In the genomic region with DNA sequence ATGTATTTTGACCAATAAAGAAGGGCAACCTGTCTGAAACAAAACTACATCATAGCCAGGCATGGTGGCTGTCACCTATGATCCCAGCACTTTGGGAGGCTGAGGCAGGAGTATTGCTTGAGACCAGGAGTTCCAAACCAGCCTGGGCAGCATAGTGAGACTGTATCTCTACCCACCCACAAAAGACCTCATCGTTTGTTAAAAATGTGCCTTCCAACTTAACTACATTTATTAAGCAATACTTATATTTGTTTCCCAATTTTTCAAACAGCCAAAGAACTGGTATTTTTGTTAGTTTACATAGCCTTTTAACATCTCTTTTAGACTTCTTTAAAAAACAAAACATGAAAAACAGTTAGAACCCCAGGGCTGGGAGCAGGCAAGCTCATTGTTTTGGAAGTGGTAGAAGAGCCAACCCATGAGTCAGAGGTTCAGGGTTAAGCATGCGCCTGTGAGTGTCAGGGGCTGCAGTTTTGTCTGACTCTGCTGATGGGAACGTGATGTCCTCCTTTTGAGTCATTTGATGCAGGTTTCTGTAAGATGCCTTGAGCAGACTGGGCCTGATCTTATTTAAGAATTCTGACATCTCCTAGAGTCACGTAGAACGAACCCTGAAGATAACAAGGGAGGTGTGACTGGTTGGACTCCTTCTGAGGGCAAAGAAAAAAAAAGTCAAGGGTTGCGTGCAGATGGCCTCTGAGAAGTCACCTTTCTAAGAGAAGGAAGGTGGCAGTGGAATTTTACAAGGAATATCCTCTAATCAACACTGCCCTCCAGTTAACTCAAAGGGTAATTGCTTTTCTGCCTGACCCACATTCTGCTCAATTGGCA, we compare ENCODE assay signal across 11 cellular contexts. TPM values are rescaled to one million over a fixed set of nuclear protein-coding genes. Genes with fewer than 3 reads are reported as not detected.
DNase-seq lines count a peak whose midpoint lies in the region; TF ChIP-seq lines count a peak whose summit lies in the region.
"Had no signal": no experiment of that assay in that cellular context is flagged by ENCODE, and none has a peak within 500 bp of the region (broad histone marks: within the 10 kb centered on the region; RNA-seq: fewer than 3 reads in every experiment).

No MANE protein-coding gene starts in this region.

- intact Hi-C loops in ascending aorta (cut with DNase I), result no loop called here
- intact Hi-C loops in OCI-LY7 (cut with micrococcal nuclease; ENCODE audit: unreplicated experiment), result no loop called here

- TF ChIP-seq CTCF in ascending aorta (IDR thresholded peaks at IDR 0.05), result no peak
- TF ChIP-seq CTCF in foreskin fibroblast (IDR thresholded peaks at IDR 0.05; ENCODE audit: low read depth, low read length), result no peak
- TF ChIP-seq CTCF in smooth muscle cell (IDR thresholded peaks at IDR 0.05; ENCODE audit: borderline replicate concordance, insufficient read depth, poor library complexity, severe bottlenecking), result no peak
- TF ChIP-seq CTCF in OCI-LY7 (conservative IDR thresholded peaks at IDR 0.05; ENCODE audit: low read length), result no peak

- peaks cover 8% of the 10 kb centered on the region for H3F3A ChIP-seq in smooth muscle cell (ENCODE audit: low read depth)

- H3K79me2 ChIP-seq in smooth muscle cell (ENCODE audit: low read depth) (no peaks in the 10 kb centered on the region), OCI-LY7 (ENCODE audit: insufficient read depth, low read depth, low read length) (no peaks in the 10 kb centered on the region)

- H2AFZ ChIP-seq in smooth muscle cell (ENCODE audit: low read depth) (no peak overlapping the region), OCI-LY7 (ENCODE audit: low read length) (no peak overlapping the region)

- CTCF ChIA-PET in OCI-LY7 (lab: Charles Lee; ENCODE audit: unreplicated experiment), result no interaction called here

- H3K36me3 ChIP-seq in ascending aorta (no peaks in the 10 kb centered on the region), smooth muscle cell (ENCODE audit: low read depth) (no peaks in the 10 kb centered on the region), OCI-LY7 (ENCODE audit: insufficient read depth, low read length) (peaks cover 61% of the 10 kb centered on the region)

- no peaks in the 10 kb centered on the region for H3K27me3 ChIP-seq in ascending aorta
- H3K27me3 ChIP-seq in smooth muscle cell (ENCODE audit: low read depth), result no peaks in the 10 kb centered on the region

- no peaks in the 10 kb centered on the region for H3K9me2 ChIP-seq in OCI-LY7 (ENCODE audit: insufficient read depth, low read length)

- H3K9ac ChIP-seq in smooth muscle cell (ENCODE audit: low read depth), result peak overlapping the region; percentile 4

- BruUV-seq in OCI-LY7 (replicated peaks; lab: Mats Ljungman, UMichigan), result no TSS peak

- H3K4me2 ChIP-seq in smooth muscle cell (peak overlapping the region; percentile 5), OCI-LY7 (ENCODE audit: low read length) (no peak overlapping the region)

- H3K27ac ChIP-seq in ascending aorta (peak overlapping the region; percentile 32 to 58), smooth muscle cell (ENCODE audit: low read depth) (peak overlapping the region; percentile 68), OCI-LY7 (ENCODE audit: low read depth, low read length, poor library complexity, severe bottlenecking) (no peak overlapping the region)

- 46% methylated on average over 6 of the region's 6 CpGs for WGBS in smooth muscle cell (ENCODE audit: low lambda C conversion rate)

- peak; percentile 75 for DNase-seq in GM04504 (ENCODE audit: low read depth)
- peak; percentile 18 to 71 for DNase-seq in ascending aorta (ENCODE audit: low spot score in 2 of 2)
- DNase-seq in foreskin fibroblast, result peak; percentile 97
- no peak for DNase-seq in smooth muscle cell (lab: John Stamatoyannopoulos, UW; ENCODE audit: unreplicated experiment)
- no peak for DNase-seq in central memory CD4-positive, alpha-beta T cell
- no peak for DNase-seq in OCI-LY7 (ENCODE audit: low spot score)
- no peak for DNase-seq in SHP77 (lab: John Stamatoyannopoulos, UW)
- DNase-seq in DMS53 (lab: John Stamatoyannopoulos, UW), result no peak
- DNase-seq: activated T-cell treated with anti-CD3 and anti-CD28 coated beads, Interleukin-2, amount 50 U/mL, for 1 hour; NCI-H2081 treated with DMSO at 0.1 percent for 48 hours had no signal

- H4K20me1 ChIP-seq in smooth muscle cell (ENCODE audit: low read depth), result no peaks in the 10 kb centered on the region
- no peaks in the 10 kb centered on the region for H4K20me1 ChIP-seq in OCI-LY7 (ENCODE audit: insufficient read depth, low read length)

- H3K4me3 ChIP-seq in ascending aorta (peak overlapping the region; percentile 7 to 10), foreskin fibroblast (ENCODE audit: low read depth in 1 of 2, low read length in 2 of 2) (no peak overlapping the region), smooth muscle cell (no peak overlapping the region), OCI-LY7 (ENCODE audit: low read depth, low read length, poor library complexity, severe bottlenecking) (no peak overlapping the region)

- H3K4me1 ChIP-seq in ascending aorta, result peaks cover 0 to 18% of the 10 kb centered on the region in 2 donors
- no peaks in the 10 kb centered on the region for H3K4me1 ChIP-seq in smooth muscle cell (ENCODE audit: low read depth)
- H3K4me1 ChIP-seq in OCI-LY7 (ENCODE audit: insufficient read depth, low read length, poor library complexity, severe bottlenecking), result peaks cover 7% of the 10 kb centered on the region

- no peaks in the 10 kb centered on the region for H3K9me3 ChIP-seq in ascending aorta
- no peaks in the 10 kb centered on the region for H3K9me3 ChIP-seq in smooth muscle cell (replicated peaks; ENCODE audit: low read depth)
- H3K9me3 ChIP-seq in OCI-LY7 (ENCODE audit: low read length), result no peaks in the 10 kb centered on the region

- POLR2A ChIA-PET in OCI-LY7 (lab: Charles Lee), result interaction anchor here (1.1 kb wide), 1 partner anchor 156 kb away, joined by 4 read pairs; no protein-coding TSS in a partner anchor

RNA-seq across cellular contexts. Expression of gene CRTAM, which starts 53.8 kb away (rescaled TPM):
- total RNA-seq in ascending aorta, result not detected
- 1.1 TPM in 1 of 2 replicates, not detected in the other for total RNA-seq in smooth muscle cell
- not detected in 2 replicates for polyA plus RNA-seq in smooth muscle cell
- not detected in 2 replicates for total RNA-seq in OCI-LY7 (2014; rRNA removed; shearing (Covaris generic))
- total RNA-seq in OCI-LY7 (2022), result not detected in 2 replicates
- total RNA-seq: progenitor cell of endocrine pancreas had no signal

Comparison
In these comparisons a context has a peak if more than half of its experiments do, and no peak if none do; other contexts are left out.
1. DNase-seq: peak in GM04504 (single experiment), ascending aorta (2 of 2) and foreskin fibroblast (2 of 2); none in smooth muscle cell (single experiment), central memory CD4-positive, alpha-beta T cell (single experiment), OCI-LY7 (single experiment), SHP77 (0 of 2) and DMS53 (single experiment).
2. H3K4me3 ChIP-seq: peak in ascending aorta (2 of 2); none in foreskin fibroblast (0 of 2), smooth muscle cell (single experiment) and OCI-LY7 (single experiment).